In genomic region chr12:124913474-124914391, GRCh38 we compare ENCODE assay signal across 8 cellular contexts. TPM values are rescaled to one million over a fixed set of nuclear protein-coding genes. Genes with fewer than 3 reads are reported as not detected.
A peak's percentile ranks its signal among the peaks of the same experiment; 100 is the strongest.
DNase-seq lines count a peak whose midpoint lies in the region; ATAC-seq and TF ChIP-seq lines count a peak whose summit lies in the region.

No MANE protein-coding gene starts in this region.

- H3K9me3 ChIP-seq in OCI-LY7 (ENCODE audit: low read length) (no peaks in the 10 kb centered on the region), heart right ventricle (no peaks in the 10 kb centered on the region)

- peak overlapping the region; percentile 99 for H3K27ac Mint-ChIP-seq in activated naive CD4-positive, alpha-beta T cell treated with anti-CD3 and anti-CD28 coated beads, Interleukin-2, amount 50 U/mL, for 24 hours

- H3K4me1 ChIP-seq in OCI-LY7 (ENCODE audit: insufficient read depth, low read length, poor library complexity, severe bottlenecking) = peaks cover 59% of the 10 kb centered on the region
- H3K4me1 ChIP-seq in heart right ventricle = peaks cover 8 to 70% (median 61%) of the 10 kb centered on the region in 9 donors

- peak overlapping the region; percentile 96 for H3K27ac ChIP-seq in OCI-LY7 (ENCODE audit: low read depth, low read length, poor library complexity, severe bottlenecking)
- H3K27ac ChIP-seq in heart right ventricle = peak overlapping the region; percentile 96 to 100 (median 100)

- DNase-seq in AG04449 (ENCODE audit: low read depth, low spot score) (no peak), OCI-LY7 (ENCODE audit: low spot score) (peak; percentile 96), heart right ventricle (peak; percentile 80 to 86), renal cortical epithelial cell (ENCODE audit: low read depth) (peak; percentile 64), NCI-H69 (lab: John Stamatoyannopoulos, UW) (no peak), NCI-H446 (lab: John Stamatoyannopoulos, UW) (no peak)

- CTCF ChIA-PET in AG04449 (lab: Yijun Ruan, JAX) (no interaction called here), OCI-LY7 (lab: Charles Lee; ENCODE audit: unreplicated experiment) (interaction anchor here (1.5 kb wide), 1 partner anchor 27 kb away, joined by 5 read pairs; no protein-coding TSS in a partner anchor)

- H3K36me3 ChIP-seq in OCI-LY7 (ENCODE audit: insufficient read depth, low read length) (peaks cover 42% of the 10 kb centered on the region), heart right ventricle (peaks cover 0 to 37% (median 6%) of the 10 kb centered on the region in 9 donors)

- H3K4me1 Mint-ChIP-seq in activated naive CD4-positive, alpha-beta T cell treated with anti-CD3 and anti-CD28 coated beads, Interleukin-2, amount 50 U/mL, for 24 hours = peaks cover 71% of the 10 kb centered on the region

- POLR2A ChIA-PET in AG04449 (lab: Yijun Ruan, JAX) = interaction anchor here (0.9 to 1.8 kb wide), 6 partner anchors 9 to 525 kb away, joined by 3 to 52 read pairs (median 8); no protein-coding TSS in a partner anchor
- POLR2A ChIA-PET in OCI-LY7 (lab: Charles Lee) = interaction anchor here (0.6 to 12.4 kb wide), 7 partner anchors 8 to 80 kb away, joined by 3 to 167 read pairs (median 4); partner anchors contain the start of gene BRI3BP

- H3K4me3 ChIP-seq in AG04449 (ENCODE audit: low read depth, low read length) (peak overlapping the region; percentile 94), OCI-LY7 (ENCODE audit: low read depth, low read length, poor library complexity, severe bottlenecking) (peak overlapping the region; percentile 86), heart right ventricle (peak overlapping the region; percentile 77 to 97 (median 90))

- no peaks in the 10 kb centered on the region for H3K9me3 Mint-ChIP-seq in activated naive CD4-positive, alpha-beta T cell treated with anti-CD3 and anti-CD28 coated beads, Interleukin-2, amount 50 U/mL, for 24 hours

- ATAC-seq in GM21619 (IDR thresholded peaks at IDR 0.05; ENCODE audit: unreplicated experiment) (peak; percentile 21), heart right ventricle (peak; percentile 11 to 63 (median 43))

- H3K4me3 Mint-ChIP-seq in activated naive CD4-positive, alpha-beta T cell treated with anti-CD3 and anti-CD28 coated beads, Interleukin-2, amount 50 U/mL, for 24 hours = peak overlapping the region; percentile 98

- peak; percentile 54 for TF ChIP-seq CTCF in AG04449 (IDR thresholded peaks at IDR 0.05; ENCODE audit: insufficient read depth, low read length, missing control alignments)
- peak; percentile 81 for TF ChIP-seq CTCF in OCI-LY7 (conservative IDR thresholded peaks at IDR 0.05; ENCODE audit: low read length)
- peak; percentile 28 to 71 (median 53) for TF ChIP-seq CTCF in heart right ventricle (IDR thresholded peaks at IDR 0.05)

- H2AFZ ChIP-seq in OCI-LY7 (ENCODE audit: low read length) = no peak overlapping the region

- peaks cover 28% of the 10 kb centered on the region for H3K36me3 Mint-ChIP-seq in activated naive CD4-positive, alpha-beta T cell treated with anti-CD3 and anti-CD28 coated beads, Interleukin-2, amount 50 U/mL, for 24 hours

- peaks cover 26% of the 10 kb centered on the region for H4K20me1 ChIP-seq in OCI-LY7 (ENCODE audit: insufficient read depth, low read length)

- no peaks in the 10 kb centered on the region for H3K27me3 Mint-ChIP-seq in activated naive CD4-positive, alpha-beta T cell treated with anti-CD3 and anti-CD28 coated beads, Interleukin-2, amount 50 U/mL, for 24 hours

- no TSS peak for BruUV-seq in OCI-LY7 (replicated peaks; lab: Mats Ljungman, UMichigan)

- no peaks in the 10 kb centered on the region for H3K27me3 ChIP-seq in heart right ventricle

- no peaks in the 10 kb centered on the region for H3K9me2 ChIP-seq in OCI-LY7 (ENCODE audit: insufficient read depth, low read length)

- peak overlapping the region; percentile 74 for H3K4me2 ChIP-seq in OCI-LY7 (ENCODE audit: low read length)

- intact Hi-C loops in OCI-LY7 (cut with micrococcal nuclease; ENCODE audit: unreplicated experiment) (no loop called here), heart right ventricle (cut with DNase I) (loop anchor here in 1 of 10 donors (1.0 kb wide), 1 partner anchor 14 kb away; no protein-coding TSS in a partner anchor)

- 3 to 4% methylated on average over 46 of the region's 46 CpGs for WGBS in heart right ventricle, 2 donors

- peaks cover 61% of the 10 kb centered on the region for H3K79me2 ChIP-seq in OCI-LY7 (ENCODE audit: insufficient read depth, low read depth, low read length)

RNA-seq across cellular contexts. Expression of gene UBC, which starts 0.7 kb away (rescaled TPM):
- total RNA-seq in OCI-LY7 (2014; rRNA removed; shearing (Covaris generic)) = 425 and 431 TPM in 2 replicates
- total RNA-seq in OCI-LY7 (2022) (616 and 682 TPM in 2 replicates), heart right ventricle (1,000 to 10,000 TPM; 1,161 to 1,913 (median 1,447) TPM), renal cortical epithelial cell (2,164 and 2,732 TPM in 2 replicates)
- polyA plus RNA-seq in heart right ventricle = 1,000 to 10,000 TPM; 1,225 to 1,619 TPM

RNA-seq across cellular contexts. Expression of gene SCARB1, which starts 50.1 kb away (rescaled TPM):
- 24.4 and 42.9 TPM in 2 replicates for total RNA-seq in OCI-LY7 (2014; rRNA removed; shearing (Covaris generic))
- total RNA-seq in OCI-LY7 (2022) = 99.0 and 112 TPM in 2 replicates
- total RNA-seq in heart right ventricle = 10 to 100 TPM in 6 of 10 donors, 1 to 10 TPM in 4; 7.7 to 19.9 (median 11.9) TPM
- 10 to 100 TPM in 1 of 2 donors, 1 to 10 TPM in 1; 8.7 to 11.6 TPM for polyA plus RNA-seq in heart right ventricle
- total RNA-seq in renal cortical epithelial cell = 5.2 and 10.0 TPM in 2 replicates

Comparison
In these comparisons a context has a peak if more than half of its experiments do, and no peak if none do; other contexts are left out.
1. DNase-seq: peak in OCI-LY7 (single experiment), heart right ventricle (2 of 2) and renal cortical epithelial cell (single experiment); none in AG04449 (single experiment), NCI-H69 (single experiment) and NCI-H446 (0 of 2).
2. Peak in every context shown above with its lines, with median percentiles within 50 percentile points of each other: H3K4me3 ChIP-seq and CTCF ChIP-seq.